24 cellular contexts compared by ENCODE assay signal in genomic region chr11:31141804-31142203, GRCh38.
A peak's percentile ranks its signal among the peaks of the same experiment; 100 is the strongest.
DNase-seq lines count a peak whose midpoint lies in the region.
"Had no signal": no experiment of that assay in that cellular context is flagged by ENCODE, and none has a peak within 500 bp of the region (broad histone marks: within the 10 kb centered on the region; RNA-seq: fewer than 3 reads in every experiment).

No MANE protein-coding gene starts in this region.

- no peak overlapping the region for H3K4me3 Mint-ChIP-seq in activated CD4-positive, alpha-beta T cell treated with anti-CD3 and anti-CD28 coated beads, Interleukin-2, amount 10 ng/mL, durations not matched to agents 24 days and 14 days
- H3K4me3 Mint-ChIP-seq: activated CD4-positive, alpha-beta T cell treated with anti-CD3 and anti-CD28 coated beads, Interleukin-2, amount 10 ng/mL, durations not matched to agents 7 days and 5 days; activated naive CD8-positive, alpha-beta T cell treated with anti-CD3 and anti-CD28 coated beads for 36 hours; activated T-helper 1 cell treated with anti-CD3 and anti-CD28 coated beads, Interleukin-12 subunit alpha, Interleukin-12 subunit beta, Interleukin-2, Interleukin-4 antibody, amounts not matched to agents 30 ng/mL and 10 ng/mL and 1 ng/mL, durations not matched to agents 14 hours and 24 hours and 36 hours; effector memory CD8-positive, alpha-beta T cell; stimulated activated naive CD8-positive, alpha-beta T cell treated with anti-CD3 and anti-CD28 coated beads, Interleukin-15, amount 100 ng/mL, for 72 hours had no signal

- H3K4me1 Mint-ChIP-seq in activated CD4-positive, alpha-beta T cell treated with anti-CD3 and anti-CD28 coated beads, Interleukin-2, amount 10 ng/mL, durations not matched to agents 24 days and 14 days: no peaks in the 10 kb centered on the region
- H3K4me1 Mint-ChIP-seq: activated CD4-positive, alpha-beta T cell treated with anti-CD3 and anti-CD28 coated beads, Interleukin-2, amount 10 ng/mL, durations not matched to agents 7 days and 5 days; activated naive CD8-positive, alpha-beta T cell treated with anti-CD3 and anti-CD28 coated beads for 36 hours; stimulated activated naive CD8-positive, alpha-beta T cell treated with anti-CD3 and anti-CD28 coated beads, Interleukin-15, amount 100 ng/mL, for 72 hours had no signal

- no peaks in the 10 kb centered on the region for H3K36me3 Mint-ChIP-seq in activated CD4-positive, alpha-beta T cell treated with anti-CD3 and anti-CD28 coated beads, Interleukin-2, amount 10 ng/mL, durations not matched to agents 24 days and 14 days (ENCODE audit: low read depth)
- H3K36me3 Mint-ChIP-seq: activated naive CD8-positive, alpha-beta T cell treated with anti-CD3 and anti-CD28 coated beads for 36 hours had no signal

- no peaks in the 10 kb centered on the region for H3K9me3 Mint-ChIP-seq in activated CD4-positive, alpha-beta T cell treated with anti-CD3 and anti-CD28 coated beads, Interleukin-2, amount 10 ng/mL, durations not matched to agents 24 days and 14 days
- H3K9me3 Mint-ChIP-seq: activated CD4-positive, alpha-beta T cell treated with anti-CD3 and anti-CD28 coated beads, Interleukin-2, amount 10 ng/mL, durations not matched to agents 7 days and 5 days; activated naive CD8-positive, alpha-beta T cell treated with anti-CD3 and anti-CD28 coated beads for 36 hours; activated T-helper 1 cell treated with anti-CD3 and anti-CD28 coated beads, Interleukin-12 subunit alpha, Interleukin-12 subunit beta, Interleukin-2, Interleukin-4 antibody, amounts not matched to agents 30 ng/mL and 10 ng/mL and 1 ng/mL, durations not matched to agents 14 hours and 24 hours and 36 hours; effector memory CD8-positive, alpha-beta T cell; stimulated activated naive CD8-positive, alpha-beta T cell treated with anti-CD3 and anti-CD28 coated beads, Interleukin-15, amount 100 ng/mL, for 72 hours had no signal

- intact Hi-C loops in activated CD4-positive, alpha-beta T cell treated with anti-CD3 and anti-CD28 coated beads, Interleukin-2, amount 10 ng/mL, durations not matched to agents 24 days and 14 days (cut with micrococcal nuclease): no loop called here

- no peak overlapping the region for H3K27ac Mint-ChIP-seq in activated CD4-positive, alpha-beta T cell treated with anti-CD3 and anti-CD28 coated beads, Interleukin-2, amount 10 ng/mL, durations not matched to agents 24 days and 14 days
- H3K27ac Mint-ChIP-seq: activated CD4-positive, alpha-beta T cell treated with anti-CD3 and anti-CD28 coated beads, Interleukin-2, amount 10 ng/mL, durations not matched to agents 7 days and 5 days; activated naive CD8-positive, alpha-beta T cell treated with anti-CD3 and anti-CD28 coated beads for 36 hours; activated T-helper 1 cell treated with anti-CD3 and anti-CD28 coated beads, Interleukin-12 subunit alpha, Interleukin-12 subunit beta, Interleukin-2, Interleukin-4 antibody, amounts not matched to agents 30 ng/mL and 10 ng/mL and 1 ng/mL, durations not matched to agents 14 hours and 24 hours and 36 hours; effector memory CD8-positive, alpha-beta T cell; stimulated activated naive CD8-positive, alpha-beta T cell treated with anti-CD3 and anti-CD28 coated beads, Interleukin-15, amount 100 ng/mL, for 72 hours had no signal

- H3K27me3 Mint-ChIP-seq in activated CD4-positive, alpha-beta T cell treated with anti-CD3 and anti-CD28 coated beads, Interleukin-2, amount 10 ng/mL, durations not matched to agents 24 days and 14 days: no peaks in the 10 kb centered on the region
- H3K27me3 Mint-ChIP-seq: activated CD4-positive, alpha-beta T cell treated with anti-CD3 and anti-CD28 coated beads, Interleukin-2, amount 10 ng/mL, durations not matched to agents 7 days and 5 days; effector memory CD8-positive, alpha-beta T cell had no signal

- DNase-seq in NCI-H2081 (lab: John Stamatoyannopoulos, UW) (peak; percentile 2 to 29), NCI-H2081 treated with DMSO at 0.1 percent for 48 hours (lab: John Stamatoyannopoulos, UW) (no peak), OCI-M1 (lab: John Stamatoyannopoulos, UW) (peak; percentile 8), medulla oblongata (ENCODE audit: extremely low spot score) (peak; percentile 81), DMS53 treated with DMSO at 0.1 percent for 48 hours (lab: John Stamatoyannopoulos, UW; ENCODE audit: unreplicated experiment) (no peak), kidney tubule cell (ENCODE audit: low spot score) (no peak), NCI-H510A (lab: John Stamatoyannopoulos, UW) (no peak)
- DNase-seq in activated CD4-positive, alpha-beta T cell treated with anti-CD3 and anti-CD28 coated beads, Interleukin-2, amount 10 ng/mL, durations not matched to agents 24 days and 14 days: no peak
- DNase-seq: activated CD4-positive, alpha-beta T cell treated with anti-CD3 and anti-CD28 coated beads, Interleukin-2, amount 10 ng/mL, durations not matched to agents 7 days and 5 days; activated naive CD8-positive, alpha-beta T cell treated with anti-CD3 and anti-CD28 coated beads for 36 hours; brain microvascular endothelial cell; Calu3; effector memory CD8-positive, alpha-beta T cell; EL; esophagus squamous epithelium; islet precursor cell; NCI-H1092 treated with DMSO at 0.1 percent for 48 hours; NCI-H446; right cardiac atrium; stimulated activated CD4-positive, alpha-beta T cell treated with anti-CD3 and anti-CD28 coated beads, Interleukin-12 subunit alpha, Interleukin-12 subunit beta, amount 100 ng/mL, for 4 hours; stimulated activated naive CD8-positive, alpha-beta T cell treated with anti-CD3 and anti-CD28 coated beads, Interleukin-15, amount 100 ng/mL, for 72 hours; T-helper 2 cell; transverse colon had no signal

Comparison
In these comparisons a context has a peak if more than half of its experiments do, and no peak if none do; other contexts are left out.
1. DNase-seq: peak in NCI-H2081 (2 of 2), OCI-M1 (single experiment) and medulla oblongata (single experiment); none in NCI-H2081 treated with DMSO at 0.1 percent for 48 hours (single experiment), activated CD4-positive, alpha-beta T cell treated with anti-CD3 and anti-CD28 coated beads, Interleukin-2, amount 10 ng/mL, durations not matched to agents 24 days and 14 days (single experiment), DMS53 treated with DMSO at 0.1 percent for 48 hours (single experiment), kidney tubule cell (single experiment) and NCI-H510A (single experiment).